In the genomic region with DNA sequence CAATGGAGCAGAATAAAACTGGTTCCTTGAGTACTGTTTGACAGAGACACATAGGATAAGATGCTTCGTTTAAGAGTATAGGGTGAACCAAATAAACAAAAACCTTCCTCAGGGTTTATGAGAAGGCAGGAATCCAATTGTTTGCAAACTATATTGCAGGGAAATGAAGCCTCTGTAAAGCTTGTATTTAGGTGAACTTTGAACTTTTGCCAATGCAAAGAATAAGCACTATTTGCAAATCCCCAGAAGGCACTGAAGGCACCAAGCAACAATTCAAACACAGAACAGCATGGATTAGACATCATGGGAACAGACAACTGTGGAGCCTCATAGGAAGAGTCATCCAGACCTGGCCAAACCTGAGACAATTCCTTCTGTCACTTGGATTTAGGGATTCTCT, we compare ENCODE assay signal across 24 cellular contexts. TPM values are rescaled to one million over a fixed set of nuclear protein-coding genes. Genes with fewer than 3 reads are reported as not detected.
DNase-seq lines count a peak whose midpoint lies in the region; ATAC-seq, FAIRE-seq and TF ChIP-seq lines count a peak whose summit lies in the region.
"Had no signal": no experiment of that assay in that cellular context is flagged by ENCODE, and none has a peak within 500 bp of the region (broad histone marks: within the 10 kb centered on the region; RNA-seq: fewer than 3 reads in every experiment).

No MANE protein-coding gene starts in this region.

- ATAC-seq in GM19395 (IDR thresholded peaks at IDR 0.05; ENCODE audit: unreplicated experiment) (no peak), GM18519 (IDR thresholded peaks at IDR 0.05; ENCODE audit: low FRiP score, unreplicated experiment) (no peak)
- ATAC-seq: CD8-positive, alpha-beta T cell; K562 had no signal

- H3K4me1 ChIP-seq in hepatocyte (ENCODE audit: insufficient read depth) (peaks cover 12% of the 10 kb centered on the region), small intestine (ENCODE audit: control insufficient read depth in 2 of 2, insufficient read depth in 1 of 2, low read depth in 1 of 2, low read length in 1 of 2) (peaks cover 0 to 3% of the 10 kb centered on the region in 2 donors)

- H3K27me3 ChIP-seq in hepatocyte (no peaks in the 10 kb centered on the region), small intestine (ENCODE audit: control insufficient read depth in 2 of 2, insufficient read depth in 2 of 2, low read length in 2 of 2) (no peaks in the 10 kb centered on the region)
- H3K27me3 ChIP-seq: BLaER1 had no signal

- H3K9me3 ChIP-seq in hepatocyte (ENCODE audit: low read depth) (no peaks in the 10 kb centered on the region), small intestine (ENCODE audit: control insufficient read depth, low read depth) (no peaks in the 10 kb centered on the region)
- H3K9me3 ChIP-seq: BLaER1 had no signal

- no peak for TF ChIP-seq CTCF in LNCaP clone FGC (IDR thresholded peaks at IDR 0.05; ENCODE audit: control insufficient read depth, extremely low read depth, insufficient read depth)
- TF ChIP-seq CTCF in hepatocyte (IDR thresholded peaks at IDR 0.05; ENCODE audit: poor library complexity) = no peak

- H3K36me3 ChIP-seq in hepatocyte (replicated peaks; ENCODE audit: insufficient read depth, low read depth) (no peaks in the 10 kb centered on the region), small intestine (ENCODE audit: control insufficient read depth in 2 of 2, insufficient read depth in 2 of 2, low read length in 2 of 2) (no peaks in the 10 kb centered on the region)
- H3K36me3 ChIP-seq: BLaER1 had no signal

- H3K4me3 ChIP-seq in LNCaP clone FGC (ENCODE audit: low read depth, low read length) (no peak overlapping the region), hepatocyte (no peak overlapping the region), small intestine (ENCODE audit: low read depth in 1 of 2, low read length in 2 of 2) (no peak overlapping the region)
- H3K4me3 ChIP-seq: BLaER1, GM23248, K562 had no signal

- whole genome bisulfite sequencing in hepatocyte (ENCODE audit: low lambda C conversion rate, missing lambda C conversion rate) = 68% methylated on average over 1 of the region's 1 CpG
- WGBS in small intestine, 3 donors = 17 to 38% (median 30%) methylated on average over 1 of the region's 1 CpG

- no peak for FAIRE-seq in small intestine (lab: Jason Lieb, UNC)
- FAIRE-seq: GM12892, GM18507, K562 had no signal

- H3K9me2 ChIP-seq in hepatocyte (replicated peaks; ENCODE audit: insufficient read depth) = no peaks in the 10 kb centered on the region

- H4K20me1 ChIP-seq in hepatocyte (ENCODE audit: insufficient read depth, poor library complexity, severe bottlenecking) = no peaks in the 10 kb centered on the region
- H4K20me1 ChIP-seq: BLaER1 had no signal

- no peak overlapping the region for H2AFZ ChIP-seq in hepatocyte
- H2AFZ ChIP-seq: GM23248 had no signal

- H3K27ac ChIP-seq in hepatocyte = peak overlapping the region; percentile 55
- H3K27ac ChIP-seq in small intestine (ENCODE audit: low read depth in 1 of 2, low read length in 1 of 2) = no peak overlapping the region
- H3K27ac ChIP-seq: BLaER1, GM23248, HL-60 had no signal

- DNase-seq in DMS53 (lab: John Stamatoyannopoulos, UW) (peak; percentile 29), DMS53 treated with DMSO at 0.1 percent for 48 hours (lab: John Stamatoyannopoulos, UW; ENCODE audit: unreplicated experiment) (no peak), LNCaP clone FGC (ENCODE audit: low read depth) (peak; percentile 90), hepatocyte (ENCODE audit: low spot score) (peak; percentile 21), small intestine (peak; percentile 27), C1 segment of cervical spinal cord (lab: John Stamatoyannopoulos, UW) (no peak)
- DNase-seq: 8988T; CD8-positive, alpha-beta T cell; DMS 273 treated with DMSO at 0.1 percent for 48 hours; DMS79; GDM1; GM23248; HCEC 1CT; HFFc6; IMR-90 had no signal

- H3K4me2 ChIP-seq in hepatocyte = no peak overlapping the region
- H3K4me2 ChIP-seq: BLaER1 had no signal

- no peaks in the 10 kb centered on the region for H3K79me2 ChIP-seq in hepatocyte

RNA-seq across cellular contexts. Expression of a gene that starts 47.1 kb away (rescaled TPM):
- total RNA-seq in hepatocyte = 41.9 and 48.9 TPM in 2 replicates
- polyA plus RNA-seq in hepatocyte (29.0 and 36.8 TPM in 2 replicates), small intestine (10 to 100 TPM; 26.8 to 39.6 (median 33.0) TPM)

RNA-seq across cellular contexts. Expression of a gene that starts 49.1 kb away (rescaled TPM):
- 0.07 TPM in 1 of 2 replicates, not detected in the other for total RNA-seq in hepatocyte
- not detected in 2 replicates for polyA plus RNA-seq in hepatocyte
- polyA plus RNA-seq in small intestine = not detected
- total RNA-seq: A673; CD8-positive, alpha-beta T cell; GM23248; HFFc6; IMR-90; K562 had no signal
- polyA plus RNA-seq: AG04450, GM23248, IMR-90, K562 had no signal

Comparison
In these comparisons a context has a peak if more than half of its experiments do, and no peak if none do; other contexts are left out.
1. DNase-seq: peak in DMS53 (single experiment), LNCaP clone FGC (single experiment), hepatocyte (single experiment) and small intestine (single experiment); none in DMS53 treated with DMSO at 0.1 percent for 48 hours (single experiment) and C1 segment of cervical spinal cord (0 of 14).